ENCODE assay signal across 9 cellular contexts in genomic region chr1:64038965-64039926, GRCh38.
DNase-seq lines count a peak whose midpoint lies in the region; ATAC-seq and TF ChIP-seq lines count a peak whose summit lies in the region.
"Had no signal": no experiment of that assay in that cellular context is flagged by ENCODE, and none has a peak within 500 bp of the region (broad histone marks: within the 10 kb centered on the region; RNA-seq: fewer than 3 reads in every experiment).

No MANE protein-coding gene starts in this region.

- intact Hi-C loops in psoas muscle (cut with DNase I) = loop anchor here (5.0 to 10.0 kb wide), 3 partner anchors 67 to 264 kb away; partner anchors contain the start of gene ROR1 (in 1 of the 2)

- no peak overlapping the region for H3K4me3 ChIP-seq in psoas muscle

- H3K36me3 ChIP-seq in psoas muscle (ENCODE audit: insufficient read depth in 1 of 2, low read depth in 1 of 2) = no peaks in the 10 kb centered on the region

- H3K27ac ChIP-seq in psoas muscle = peak overlapping the region; percentile 74

- H3K4me1 ChIP-seq in psoas muscle = peaks cover 30% of the 10 kb centered on the region

- ATAC-seq in psoas muscle (peak; percentile 91 to 97 (median 93)), GM18511 (IDR thresholded peaks at IDR 0.05; ENCODE audit: unreplicated experiment) (no peak)
- ATAC-seq: stimulated activated naive CD8-positive, alpha-beta T cell treated with anti-CD3 and anti-CD28 coated beads, Interleukin-15, Interleukin-2, amounts not matched to agents 100 U/mL and 50 U/mL, for 24 hours had no signal

- H3K27me3 ChIP-seq in psoas muscle (ENCODE audit: insufficient read depth in 3 of 3, low read length in 2 of 3) = no peaks in the 10 kb centered on the region

- peak; percentile 79 for DNase-seq in GM03348 (ENCODE audit: low spot score)
- DNase-seq in RKO (ENCODE audit: low spot score) = peak; percentile 30
- peak; percentile 98 for DNase-seq in fibroblast of the conjunctiva (ENCODE audit: low read depth)
- peak; percentile 37 to 62 for DNase-seq in psoas muscle
- DNase-seq in activated CD4-positive, alpha-beta T cell treated with anti-CD3 and anti-CD28 coated beads for 4 hours = no peak
- DNase-seq in NCI-H524 (lab: John Stamatoyannopoulos, UW) = no peak
- no peak for DNase-seq in stimulated activated naive CD4-positive, alpha-beta T cell (lab: John Stamatoyannopoulos, UW)
- DNase-seq: stimulated activated naive CD8-positive, alpha-beta T cell treated with anti-CD3 and anti-CD28 coated beads, Interleukin-15, Interleukin-2, amounts not matched to agents 100 U/mL and 50 U/mL, for 24 hours had no signal

- no peak for TF ChIP-seq CTCF in psoas muscle (IDR thresholded peaks at IDR 0.05)

- no peaks in the 10 kb centered on the region for H3K9me3 ChIP-seq in psoas muscle

- 26 to 32% (median 29%) methylated on average over 4 of the region's 4 CpGs for WGBS in psoas muscle, 3 donors

Comparison
In these comparisons a context has a peak if more than half of its experiments do, and no peak if none do; other contexts are left out.
1. DNase-seq: peak in GM03348 (single experiment), RKO (single experiment), fibroblast of the conjunctiva (single experiment) and psoas muscle (2 of 2); none in activated CD4-positive, alpha-beta T cell treated with anti-CD3 and anti-CD28 coated beads for 4 hours (0 of 2), NCI-H524 (0 of 2) and stimulated activated naive CD4-positive, alpha-beta T cell (0 of 6).